ENCODE assay signal across 21 cellular contexts in genomic region chr20:21202284-21202683, GRCh38.
DNase-seq lines count a peak whose midpoint lies in the region; ATAC-seq and TF ChIP-seq lines count a peak whose summit lies in the region.
"Had no signal": no experiment of that assay in that cellular context is flagged by ENCODE, and none has a peak within 500 bp of the region (broad histone marks: within the 10 kb centered on the region; RNA-seq: fewer than 3 reads in every experiment).

No MANE protein-coding gene starts in this region.

- TF ChIP-seq CTCF in AG10803 (conservative IDR thresholded peaks at IDR 0.05; ENCODE audit: low read length): no peak
- TF ChIP-seq CTCF in brain microvascular endothelial cell (IDR thresholded peaks at IDR 0.05; ENCODE audit: low read depth, low read length, missing control alignments): no peak

- no peak overlapping the region for H3K4me3 ChIP-seq in AG10803 (ENCODE audit: low read length)
- no peak overlapping the region for H3K4me3 ChIP-seq in brain microvascular endothelial cell (ENCODE audit: low read depth, low read length)
- H3K4me3 ChIP-seq: hepatocyte, SK-N-MC, upper lobe of left lung had no signal

- no peak for ATAC-seq in GM21390 (IDR thresholded peaks at IDR 0.05; ENCODE audit: unreplicated experiment)
- ATAC-seq: left cardiac atrium had no signal

- H3K27ac ChIP-seq in brain microvascular endothelial cell: no peak overlapping the region
- H3K27ac ChIP-seq: hepatocyte, parathyroid adenoma, SK-N-MC, upper lobe of left lung had no signal

- H3K36me3 ChIP-seq in brain microvascular endothelial cell (replicated peaks): no peaks in the 10 kb centered on the region

- in situ Hi-C loops in brain microvascular endothelial cell (cut with HindIII; ENCODE audit: low pct_ligation_motif_present, low sequenced_read_pairs): no loop called here

- H3K27me3 ChIP-seq in brain microvascular endothelial cell (replicated peaks): no peaks in the 10 kb centered on the region
- H3K27me3 ChIP-seq: hepatocyte, upper lobe of left lung had no signal

- DNase-seq in AG10803 (ENCODE audit: low read depth) (peak; percentile 28), LoVo (ENCODE audit: low spot score) (peak; percentile 73), brain microvascular endothelial cell (peak; percentile 7), glomerular visceral epithelial cell (ENCODE audit: extremely low spot score) (peak; percentile 42), cerebellar nuclear complex (lab: John Stamatoyannopoulos, UW) (no peak), pons (ENCODE audit: low spot score) (no peak)
- no peak for DNase-seq in activated CD4-positive, alpha-beta T cell treated with anti-CD3 and anti-CD28 coated beads, Interleukin-2, amount 50 U/mL, for 48 hours
- DNase-seq: ACHN; activated CD4-positive, alpha-beta T cell treated with anti-CD3 and anti-CD28 coated beads, Interleukin-2, amount 50 U/mL, for 4 hours; activated naive CD8-positive, alpha-beta T cell treated with anti-CD3 and anti-CD28 coated beads, Interleukin-2, amount 10 ng/mL, durations not matched to agents 7 days and 5 days; activated T-cell treated with anti-CD3 and anti-CD28 coated beads, Interleukin-2, amount 50 U/mL, for 24 hours; KG1; left cardiac atrium; NCI-H1417; NCI-H2227 treated with DMSO at 0.1 percent for 48 hours; stimulated activated naive CD4-positive, alpha-beta T cell; upper lobe of left lung had no signal

Comparison
In these comparisons a context has a peak if more than half of its experiments do, and no peak if none do; other contexts are left out.
1. DNase-seq: peak in AG10803 (single experiment), LoVo (single experiment), brain microvascular endothelial cell (single experiment) and glomerular visceral epithelial cell (single experiment); none in cerebellar nuclear complex (0 of 2), activated CD4-positive, alpha-beta T cell treated with anti-CD3 and anti-CD28 coated beads, Interleukin-2, amount 50 U/mL, for 48 hours (0 of 2) and pons (single experiment).